ENCODE assay signal across 15 cellular contexts in genomic region chr20:40810336-40810735, GRCh38.
DNase-seq lines count a peak whose midpoint lies in the region; ATAC-seq and TF ChIP-seq lines count a peak whose summit lies in the region.
"Had no signal": no experiment of that assay in that cellular context is flagged by ENCODE, and none has a peak within 500 bp of the region (broad histone marks: within the 10 kb centered on the region; RNA-seq: fewer than 3 reads in every experiment).

No MANE protein-coding gene starts in this region.

- H3K9me2 ChIP-seq in SK-N-SH, result no peaks in the 10 kb centered on the region

- WGBS in SK-N-SH (ENCODE audit: low lambda C conversion rate), result 24% methylated on average over 2 of the region's 2 CpGs

- peak; percentile 22 for DNase-seq in activated CD8-positive, alpha-beta memory T cell treated with anti-CD3 and anti-CD28 coated beads, Interleukin-2, amount 10 ng/mL, durations not matched to agents 7 days and 5 days
- no peak for DNase-seq in activated CD8-positive, alpha-beta memory T cell treated with anti-CD3 and anti-CD28 coated beads for 24 hours
- DNase-seq in RWPE2 (ENCODE audit: low spot score) (peak; percentile 69), islet precursor cell (peak; percentile 42), type B pancreatic cell (ENCODE audit: extremely low spot score, unreplicated experiment) (peak; percentile 42), SK-N-SH (no peak), NCI-H187 treated with DMSO at 0.1 percent for 48 hours (lab: John Stamatoyannopoulos, UW) (no peak)
- DNase-seq in activated CD4-positive, CD25-positive, alpha-beta regulatory T cell treated with anti-CD3 and anti-CD28 coated beads, Interleukin-2, amount 50 U/mL, for 72 hours, result no peak
- DNase-seq: Caco-2; CD8-positive, alpha-beta memory T cell; DND-41; GDM1; HCEC 1CT had no signal

- H3K4me1 ChIP-seq in RWPE2 (ENCODE audit: insufficient read depth, poor library complexity, severe bottlenecking) (no peaks in the 10 kb centered on the region), SK-N-SH (ENCODE audit: control insufficient read depth in 1 of 2, insufficient read depth in 2 of 2, low read depth in 1 of 2, low read length in 1 of 2) (peaks cover 0 to 22% of the 10 kb centered on the region in 2 experiments; a peak in 2 of 4 replicates)
- H3K4me1 ChIP-seq: Caco-2 had no signal

- H3K4me2 ChIP-seq in SK-N-SH, result no peak overlapping the region

- TF ChIP-seq CTCF in RWPE2 (IDR thresholded peaks at IDR 0.05; ENCODE audit: poor library complexity, severe bottlenecking) (no peak), type B pancreatic cell (conservative IDR thresholded peaks at IDR 0.05) (no peak), SK-N-SH (IDR thresholded peaks at IDR 0.05) (no peak)

- H3K36me3 Mint-ChIP-seq in activated CD8-positive, alpha-beta memory T cell treated with anti-CD3 and anti-CD28 coated beads, Interleukin-2, amount 10 ng/mL, durations not matched to agents 7 days and 5 days, result no peaks in the 10 kb centered on the region
- no peaks in the 10 kb centered on the region for H3K36me3 Mint-ChIP-seq in type B pancreatic cell
- H3K36me3 Mint-ChIP-seq: CD14-positive monocyte; CD8-positive, alpha-beta memory T cell had no signal

- H3K36me3 ChIP-seq in RWPE2 (ENCODE audit: low read depth) (no peaks in the 10 kb centered on the region), SK-N-SH (replicated peaks in 1 of 2; ENCODE audit: control insufficient read depth in 1 of 2, insufficient read depth in 2 of 2, low read length in 1 of 2) (no peaks in the 10 kb centered on the region)

- no peaks in the 10 kb centered on the region for H3F3A ChIP-seq in SK-N-SH (replicated peaks; ENCODE audit: insufficient read depth)

- H3K79me2 ChIP-seq in SK-N-SH (ENCODE audit: insufficient read depth), result no peaks in the 10 kb centered on the region

- H3K4me3 Mint-ChIP-seq in activated CD8-positive, alpha-beta memory T cell treated with anti-CD3 and anti-CD28 coated beads, Interleukin-2, amount 10 ng/mL, durations not matched to agents 7 days and 5 days, result no peak overlapping the region
- H3K4me3 Mint-ChIP-seq in type B pancreatic cell, result no peak overlapping the region
- H3K4me3 Mint-ChIP-seq: CD14-positive monocyte; CD8-positive, alpha-beta memory T cell had no signal

- no peak for TF ChIP-seq EP300 in SK-N-SH (IDR thresholded peaks at IDR 0.05; ENCODE audit: borderline replicate concordance in 1 of 2, low read depth in 1 of 2, low read length in 1 of 2)

- H3K27me3 ChIP-seq in RWPE2 (ENCODE audit: insufficient read depth, poor library complexity, severe bottlenecking), result peaks cover 35% of the 10 kb centered on the region
- no peaks in the 10 kb centered on the region for H3K27me3 ChIP-seq in SK-N-SH (ENCODE audit: insufficient read depth)

- POLR2A ChIA-PET in SK-N-SH (lab: Yijun Ruan, JAX), result no interaction called here

- ATAC-seq in activated CD8-positive, alpha-beta memory T cell treated with anti-CD3 and anti-CD28 coated beads, Interleukin-2, amount 10 ng/mL, durations not matched to agents 7 days and 5 days, result no peak
- ATAC-seq in RWPE2 (ENCODE audit: low read depth), result 0 out of 3 replicates have a peak, but pooled peaks have one; percentile 12

- no peaks in the 10 kb centered on the region for H3K9me3 ChIP-seq in RWPE2 (ENCODE audit: severe bottlenecking)
- no peaks in the 10 kb centered on the region for H3K9me3 ChIP-seq in SK-N-SH
- H3K9me3 ChIP-seq: Caco-2 had no signal

- no peak for TF ChIP-seq RAD21 in SK-N-SH (IDR thresholded peaks at IDR 0.05; ENCODE audit: low read length)

- CTCF ChIA-PET in activated CD8-positive, alpha-beta memory T cell treated with anti-CD3 and anti-CD28 coated beads, Interleukin-2, amount 10 ng/mL, durations not matched to agents 7 days and 5 days (lab: Charles Lee), result interaction anchor here (0.6 kb wide), 1 partner anchor 66 kb away, joined by 4 read pairs; no protein-coding TSS in a partner anchor
- CTCF ChIA-PET in SK-N-SH (lab: Yijun Ruan, JAX), result interaction anchor here (2.3 kb wide), 1 partner anchor 13 kb away, joined by 8 read pairs; no protein-coding TSS in a partner anchor

- no peak overlapping the region for H3K27ac ChIP-seq in RWPE2 (ENCODE audit: poor library complexity, severe bottlenecking)
- H3K27ac ChIP-seq in SK-N-SH (ENCODE audit: low read depth in 2 of 2, low read length in 1 of 2), result no peak overlapping the region
- H3K27ac ChIP-seq: 22Rv1 had no signal

- H3K4me1 Mint-ChIP-seq in activated CD8-positive, alpha-beta memory T cell treated with anti-CD3 and anti-CD28 coated beads, Interleukin-2, amount 10 ng/mL, durations not matched to agents 7 days and 5 days, result no peaks in the 10 kb centered on the region
- peaks cover 16% of the 10 kb centered on the region for H3K4me1 Mint-ChIP-seq in type B pancreatic cell (ENCODE audit: unreplicated experiment)
- H3K4me1 Mint-ChIP-seq: CD8-positive, alpha-beta memory T cell had no signal

- H4K20me1 ChIP-seq in SK-N-SH (ENCODE audit: insufficient read depth), result no peaks in the 10 kb centered on the region

- no peak overlapping the region for H2AFZ ChIP-seq in SK-N-SH (ENCODE audit: low read depth)

- no peak overlapping the region for H3K9ac ChIP-seq in SK-N-SH

- H3K27ac Mint-ChIP-seq in activated CD8-positive, alpha-beta memory T cell treated with anti-CD3 and anti-CD28 coated beads, Interleukin-2, amount 10 ng/mL, durations not matched to agents 7 days and 5 days, result no peak overlapping the region
- H3K27ac Mint-ChIP-seq in type B pancreatic cell, result no peak overlapping the region
- H3K27ac Mint-ChIP-seq: CD14-positive monocyte had no signal

- H3K9me3 Mint-ChIP-seq in activated CD8-positive, alpha-beta memory T cell treated with anti-CD3 and anti-CD28 coated beads, Interleukin-2, amount 10 ng/mL, durations not matched to agents 7 days and 5 days (ENCODE audit: low read depth), result no peaks in the 10 kb centered on the region
- H3K9me3 Mint-ChIP-seq in type B pancreatic cell, result no peaks in the 10 kb centered on the region
- H3K9me3 Mint-ChIP-seq: CD14-positive monocyte; CD8-positive, alpha-beta memory T cell had no signal

- H3K4me3 ChIP-seq in RWPE2 (ENCODE audit: severe bottlenecking), result no peak overlapping the region
- H3K4me3 ChIP-seq in SK-N-SH (ENCODE audit: low read depth in 2 of 2, low read length in 1 of 2), result no peak overlapping the region

- peaks cover 16% of the 10 kb centered on the region for H3K27me3 Mint-ChIP-seq in activated CD8-positive, alpha-beta memory T cell treated with anti-CD3 and anti-CD28 coated beads, Interleukin-2, amount 10 ng/mL, durations not matched to agents 7 days and 5 days
- H3K27me3 Mint-ChIP-seq in type B pancreatic cell, result peaks cover 52% of the 10 kb centered on the region

TF ChIP-seq in SK-N-SH, 30 proteins besides CTCF, POLR2A, EP300 and RAD21 (continues in another document):
- no peak for TF ChIP-seq GABPA (IDR thresholded peaks at IDR 0.05; ENCODE audit: low read depth)
- TF ChIP-seq SMC3 (IDR thresholded peaks at IDR 0.05; ENCODE audit: low read depth, low read length), result no peak
- no peak for TF ChIP-seq PBX3 (IDR thresholded peaks at IDR 0.05)
- TF ChIP-seq, protein P1, sequence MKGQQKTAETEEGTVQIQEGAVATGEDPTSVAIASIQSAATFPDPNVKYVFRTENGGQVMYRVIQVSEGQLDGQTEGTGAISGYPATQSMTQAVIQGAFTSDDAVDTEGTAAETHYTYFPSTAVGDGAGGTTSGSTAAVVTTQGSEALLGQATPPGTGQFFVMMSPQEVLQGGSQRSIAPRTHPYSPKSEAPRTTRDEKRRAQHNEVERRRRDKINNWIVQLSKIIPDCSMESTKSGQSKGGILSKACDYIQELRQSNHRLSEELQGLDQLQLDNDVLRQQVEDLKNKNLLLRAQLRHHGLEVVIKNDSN (IDR thresholded peaks at IDR 0.05; ENCODE audit: borderline replicate concordance, low read depth), result no peak
- no peak for TF ChIP-seq RCOR1 (IDR thresholded peaks at IDR 0.05; ENCODE audit: low read length)
- no peak for TF ChIP-seq ZBTB33 (IDR thresholded peaks at IDR 0.05; ENCODE audit: borderline replicate concordance, low read depth)
- TF ChIP-seq EZH2phosphoT487 (IDR thresholded peaks at IDR 0.05; ENCODE audit: borderline replicate concordance, low read depth), result no peak
- no peak for TF ChIP-seq IRF3 (IDR thresholded peaks at IDR 0.05; ENCODE audit: low read depth, low read length)
- no peak for TF ChIP-seq GATA2 (CRISPR knock-in tag; IDR thresholded peaks at IDR 0.05)
- no peak for TF ChIP-seq TCF12 (IDR thresholded peaks at IDR 0.05)
- TF ChIP-seq JUND (IDR thresholded peaks at IDR 0.05), result no peak
- no peak for TF ChIP-seq POLR2AphosphoS5 (IDR thresholded peaks at IDR 0.05; ENCODE audit: low read depth, low read length)

Comparison
In these comparisons a context has a peak if more than half of its experiments do, and no peak if none do; other contexts are left out.
1. DNase-seq: peak in activated CD8-positive, alpha-beta memory T cell treated with anti-CD3 and anti-CD28 coated beads, Interleukin-2, amount 10 ng/mL, durations not matched to agents 7 days and 5 days (single experiment), RWPE2 (single experiment), islet precursor cell (single experiment) and type B pancreatic cell (single experiment); none in activated CD8-positive, alpha-beta memory T cell treated with anti-CD3 and anti-CD28 coated beads for 24 hours (single experiment), SK-N-SH (single experiment), NCI-H187 treated with DMSO at 0.1 percent for 48 hours (single experiment) and activated CD4-positive, CD25-positive, alpha-beta regulatory T cell treated with anti-CD3 and anti-CD28 coated beads, Interleukin-2, amount 50 U/mL, for 72 hours (single experiment).